2 cellular contexts compared by ENCODE assay signal in genomic region chr11:73566977-73567755, GRCh38.
TF ChIP-seq lines count a peak whose summit lies in the region.

No MANE protein-coding gene starts in this region.

TF ChIP-seq in HepG2, 621 proteins besides CTCF, POLR2A, EP300 and RAD21 (continued from another document):
- no peak for TF ChIP-seq TRAFD1 (CRISPR knock-in tag; IDR thresholded peaks at IDR 0.05; ENCODE audit: borderline replicate concordance)
TF ChIP-seq in HepG2: peak in this region for 1.

TF ChIP-seq in WTC11, 78 proteins besides CTCF, POLR2A, EP300 and RAD21:
- TF ChIP-seq ATF2 (CRISPR knock-in tag; IDR thresholded peaks at IDR 0.05; ENCODE audit: borderline replicate concordance, low read depth) (no peak), GRHL2 (CRISPR knock-in tag; IDR thresholded peaks at IDR 0.05; ENCODE audit: insufficient replicate concordance, severe bottlenecking) (no peak), NFYB (CRISPR knock-in tag; conservative IDR thresholded peaks at IDR 0.05; ENCODE audit: low read depth) (no peak), ZNF219 (CRISPR knock-in tag; IDR thresholded peaks at IDR 0.05; ENCODE audit: borderline replicate concordance) (no peak), SOX15 (CRISPR knock-in tag; IDR thresholded peaks at IDR 0.05) (no peak), ZBTB43 (CRISPR knock-in tag; IDR thresholded peaks at IDR 0.05) (no peak), TP53 (CRISPR knock-in tag; IDR thresholded peaks at IDR 0.05) (no peak), GTF2I (CRISPR knock-in tag; conservative IDR thresholded peaks at IDR 0.05) (no peak), USF1 (CRISPR knock-in tag; IDR thresholded peaks at IDR 0.05) (no peak)
TF ChIP-seq in WTC11: peak in this region for 0.
